In the genomic region with DNA sequence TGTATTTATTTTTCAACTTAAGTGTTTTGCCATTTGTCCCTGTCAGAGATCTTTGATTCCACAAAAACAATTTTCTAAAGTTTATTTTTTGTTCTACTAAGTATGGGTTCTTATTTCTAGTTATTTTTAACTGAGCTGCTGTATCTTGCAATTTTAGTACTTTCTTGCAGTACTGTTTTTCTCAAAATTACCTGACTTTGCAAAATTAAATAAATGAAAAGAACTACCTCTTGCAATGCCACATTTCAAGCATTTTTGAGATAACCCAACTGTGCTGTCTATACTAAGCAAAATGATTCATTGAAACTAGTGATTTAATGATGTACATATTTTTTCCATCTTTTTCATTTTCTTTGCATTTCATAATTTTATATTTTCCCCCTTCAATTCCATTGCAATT, we compare ENCODE assay signal across 10 cellular contexts.
"Had no signal": no experiment of that assay in that cellular context is flagged by ENCODE, and none has a peak within 500 bp of the region (broad histone marks: within the 10 kb centered on the region; RNA-seq: fewer than 3 reads in every experiment).

No MANE protein-coding gene starts in this region.

- H3K4me3 Mint-ChIP-seq: HFFc6 had no signal

- DNase-seq: GM23248, GOT3, H7, HFFc6, Karpas-422, KBM-7 had no signal

- H3K4me2 ChIP-seq: KMS-11 had no signal

- H3K9ac ChIP-seq: GM23248, KMS-11 had no signal

- H3K9me3 Mint-ChIP-seq: HFFc6 had no signal

- ATAC-seq: HCT116 had no signal

- FAIRE-seq: HTR-8/SVneo had no signal

- H3K36me3 ChIP-seq: HAP-1 had no signal

- H3K27ac ChIP-seq: GM23248, KMS-11 had no signal

- H3K9me3 ChIP-seq: HAP-1 had no signal

- H2AFZ ChIP-seq: GM23248 had no signal

- H3K4me3 ChIP-seq: GM23248, HAP-1 had no signal

- H3K27ac Mint-ChIP-seq: HFFc6 had no signal
